Comparison of ENCODE assay signal across 20 cellular contexts in the genomic region with DNA sequence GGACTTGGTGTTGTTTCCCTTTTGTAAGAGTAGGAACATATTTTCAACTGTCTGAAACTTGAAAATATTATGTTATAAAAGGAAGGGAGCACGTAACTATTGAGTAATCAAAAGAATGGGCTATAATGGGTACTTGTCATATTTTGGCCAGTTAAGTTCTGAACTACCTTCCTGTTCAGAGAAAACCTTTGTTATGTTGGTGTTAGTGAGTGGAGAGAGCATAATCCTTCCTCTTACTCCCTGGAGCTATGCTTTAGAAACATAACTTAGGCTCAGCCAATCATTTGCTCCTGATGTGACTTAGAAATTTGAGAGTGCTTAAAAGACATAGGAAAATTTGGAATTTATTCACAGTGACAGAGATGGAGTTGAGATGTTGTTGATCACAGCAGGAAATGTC.
"Had no signal": no experiment of that assay in that cellular context is flagged by ENCODE, and none has a peak within 500 bp of the region (broad histone marks: within the 10 kb centered on the region; RNA-seq: fewer than 3 reads in every experiment).

No MANE protein-coding gene starts in this region.

- H3K9me3 ChIP-seq: esophagus squamous epithelium, suprapubic skin had no signal

- H3K27ac ChIP-seq: brain microvascular endothelial cell, esophagus squamous epithelium, suprapubic skin, tibial artery, upper lobe of right lung had no signal

- H3K4me1 ChIP-seq: esophagus squamous epithelium, suprapubic skin, tibial artery, upper lobe of right lung had no signal

- H3K27me3 ChIP-seq: brain microvascular endothelial cell, esophagus squamous epithelium, suprapubic skin, tibial artery, upper lobe of right lung had no signal

- DNase-seq: activated B cell treated with CpG ODN at 0.5 μM for 24 hours; activated CD4-positive, alpha-beta T cell treated with anti-CD3 and anti-CD28 coated beads, Interleukin-2, amount 50 U/mL, for 1 hour; activated CD8-positive, alpha-beta T cell treated with anti-CD3 and anti-CD28 coated beads for 36 hours; activated gamma-delta T cell treated with Interleukin-2 at 50 U/mL for 16 hours; activated naive CD4-positive, alpha-beta T cell treated with anti-CD3 and anti-CD28 coated beads, Interleukin-2, amount 50 U/mL, for 16 hours; activated T-cell treated with anti-CD3 and anti-CD28 coated beads, Interleukin-2, amount 50 U/mL, for 4 hours; amniotic stem cell; brain microvascular endothelial cell; effector CD4-positive, alpha-beta T cell; esophagus squamous epithelium; hypothalamus; immature natural killer cell; stimulated activated CD4-positive, alpha-beta T cell treated with anti-CD3 and anti-CD28 coated beads, Interleukin-15, amount 100 ng/mL, for 24 hours; stimulated activated CD4-positive, alpha-beta T cell treated with anti-CD3 and anti-CD28 coated beads, Interleukin-2, amount 100 ng/mL, for 24 hours; stimulated activated naive B cell treated with anti-CD40 and anti-IgM and Interleukin-4, amounts not matched to agents 10 μg/mL and 1 μg/mL and 100 μg/mL, for 72 hours; T-helper 17 cell; tibial artery; upper lobe of right lung had no signal

- H3K36me3 ChIP-seq: brain microvascular endothelial cell, esophagus squamous epithelium, suprapubic skin, tibial artery, upper lobe of right lung had no signal

- ATAC-seq: activated CD8-positive, alpha-beta T cell treated with anti-CD3 and anti-CD28 coated beads for 36 hours; activated T-cell treated with anti-CD3 and anti-CD28 coated beads, Interleukin-2, amount 50 U/mL, for 4 hours; activated T-helper 17 cell treated with anti-CD3 and anti-CD28 coated beads, Interleukin-2, amount 50 U/mL, for 72 hours; stimulated activated naive B cell treated with anti-CD40 and anti-IgM and Interleukin-4, amounts not matched to agents 10 μg/mL and 1 μg/mL and 100 μg/mL, for 72 hours; T-helper 17 cell had no signal

- H3K4me3 ChIP-seq: esophagus squamous epithelium, suprapubic skin, tibial artery, upper lobe of right lung had no signal
